ENCODE assay signal across 1 cellular context in genomic region chr16:2910441-2910840, GRCh38.
TF ChIP-seq lines count a peak whose summit lies in the region.

No MANE protein-coding gene starts in this region.

TF ChIP-seq in GM23338, 12 proteins besides CTCF, POLR2A, EP300 and RAD21 (continued from another document):
- TF ChIP-seq POLR2AphosphoS5 (IDR thresholded peaks at IDR 0.05; ENCODE audit: low read depth) (no peak), STAT1 (IDR thresholded peaks at IDR 0.05; ENCODE audit: unreplicated experiment) (no peak)
